ENCODE assay signal across 28 cellular contexts in the genomic region with DNA sequence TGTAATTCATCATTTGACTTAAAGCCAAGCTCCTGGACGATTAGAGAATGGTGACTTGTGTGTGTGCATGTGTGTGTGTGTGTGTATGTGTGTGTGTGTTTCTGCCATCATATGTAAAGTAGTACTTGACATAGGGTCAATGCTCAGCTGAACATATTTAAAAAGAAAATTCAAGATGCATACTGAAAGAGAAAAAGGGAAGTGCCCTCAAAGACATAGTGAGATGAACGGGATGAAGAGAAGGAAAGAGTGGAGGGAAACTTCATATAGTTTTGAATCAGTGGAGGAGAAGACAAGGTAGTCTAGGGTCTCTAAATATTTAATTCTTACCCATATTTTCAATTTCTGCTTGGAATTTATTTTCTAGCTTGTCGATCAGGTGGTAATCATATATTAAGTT. TPM values are rescaled to one million over a fixed set of nuclear protein-coding genes. Genes with fewer than 3 reads are reported as not detected.
"Had no signal": no experiment of that assay in that cellular context is flagged by ENCODE, and none has a peak within 500 bp of the region (broad histone marks: within the 10 kb centered on the region; RNA-seq: fewer than 3 reads in every experiment).

No MANE protein-coding gene starts in this region.

- ATAC-seq: activated CD4-positive, CD25-positive, alpha-beta regulatory T cell treated with anti-CD3 and anti-CD28 coated beads, Interleukin-2, amount 50 U/mL, for 24 hours; activated CD8-positive, alpha-beta T cell treated with anti-CD3 and anti-CD28 coated beads, Interleukin-2, amount 10 ng/mL, durations not matched to agents 7 days and 5 days; activated naive CD8-positive, alpha-beta T cell treated with anti-CD3 and anti-CD28 coated beads, Interleukin-2, amount 50 U/mL, for 24 hours; body of pancreas had no signal

- H3K27me3 ChIP-seq: ascending aorta, body of pancreas, MG63 had no signal

- H3K27ac ChIP-seq: ascending aorta, body of pancreas, PC-9, SK-N-MC had no signal

- H3K9me3 ChIP-seq: ascending aorta, body of pancreas, MG63 had no signal

- FAIRE-seq: bronchial epithelial cell had no signal

- H3K36me3 ChIP-seq: ascending aorta, MG63 had no signal

- H3K4me1 ChIP-seq: ascending aorta had no signal

- H3K4me3 ChIP-seq: ascending aorta, body of pancreas, MG63, PC-9, SK-N-MC had no signal

- DNase-seq: activated CD4-positive, alpha-beta T cell treated with anti-CD3 and anti-CD28 coated beads for 4 hours; activated CD4-positive, alpha-beta T cell treated with anti-CD3 and anti-CD28 coated beads, Interleukin-2, amount 50 U/mL, for 4 hours; activated CD8-positive, alpha-beta memory T cell treated with anti-CD3 and anti-CD28 coated beads, Interleukin-2, amount 50 U/mL, for 48 hours; activated CD8-positive, alpha-beta T cell treated with anti-CD3 and anti-CD28 coated beads, Interleukin-2, amount 10 ng/mL, durations not matched to agents 7 days and 5 days; activated naive CD8-positive, alpha-beta T cell treated with anti-CD3 and anti-CD28 coated beads, Interleukin-2, amount 50 U/mL, for 24 hours; activated T-cell treated with anti-CD3 and anti-CD28 coated beads, Interleukin-2, amount 50 U/mL, for 1 hour; amniotic stem cell; body of pancreas; central memory CD4-positive, alpha-beta T cell; cortex of kidney; MG63; NCI-H1105; NCI-H1436; NCI-H1694 treated with DMSO at 0.1 percent for 48 hours; NCI-H2029 treated with DMSO at 0.1 percent for 48 hours; NCI-H345; NCI-H510A; NCI-H526 treated with DMSO at 0.1 percent for 48 hours; NCI-H82; PC-9; SHP77 treated with DMSO at 0.1 percent for 48 hours; T-helper 1 cell had no signal

- H3K4me2 ChIP-seq: PC-9 had no signal

- H2AFZ ChIP-seq: PC-9 had no signal

RNA-seq across cellular contexts. Expression of a gene that starts 4.0 kb away (rescaled TPM):
- total RNA-seq: activated CD8-positive, alpha-beta T cell treated with anti-CD3 and anti-CD28 coated beads, Interleukin-2, amount 10 ng/mL, durations not matched to agents 7 days and 5 days; ascending aorta; chondrocyte; T-helper 2 cell treated with Interferon-gamma antibody and Interleukin-4, amounts not matched to agents 100 ng/mL and 5 ng/mL, for 36 hours had no signal

RNA-seq across cellular contexts. Expression of a gene that starts 16.3 kb away (rescaled TPM):
- total RNA-seq: ascending aorta; body of pancreas; bronchial epithelial cell; chondrocyte; PC-9; T-helper 2 cell treated with Interferon-gamma antibody and Interleukin-4, amounts not matched to agents 100 ng/mL and 5 ng/mL, for 36 hours had no signal

RNA-seq across cellular contexts. Expression of a gene that starts 17.0 kb away (rescaled TPM):
- total RNA-seq: activated CD8-positive, alpha-beta T cell treated with anti-CD3 and anti-CD28 coated beads, Interleukin-2, amount 10 ng/mL, durations not matched to agents 7 days and 5 days; body of pancreas; bronchial epithelial cell; chondrocyte; PC-9; T-helper 2 cell treated with Interferon-gamma antibody and Interleukin-4, amounts not matched to agents 100 ng/mL and 5 ng/mL, for 36 hours had no signal
